In genomic region chr15:30953731-30954378, GRCh38 we compare ENCODE assay signal across 8 cellular contexts. TPM values are rescaled to one million over a fixed set of nuclear protein-coding genes. Genes with fewer than 3 reads are reported as not detected.
DNase-seq lines count a peak whose midpoint lies in the region; ATAC-seq and TF ChIP-seq lines count a peak whose summit lies in the region.

No MANE protein-coding gene starts in this region.

- peaks cover 7% of the 10 kb centered on the region; the same call in 1 of the 2 replicates for H3K4me1 ChIP-seq in PC-9 (replicated peaks; ENCODE audit: insufficient read depth)

- no peaks in the 10 kb centered on the region for H3K36me3 ChIP-seq in PC-9 (ENCODE audit: low read depth)

- no peak for TF ChIP-seq CTCF in PC-9 (conservative IDR thresholded peaks at IDR 0.05)

- ATAC-seq in GM19035 (IDR thresholded peaks at IDR 0.05; ENCODE audit: unreplicated experiment) (no peak), GM21576 (IDR thresholded peaks at IDR 0.05; ENCODE audit: unreplicated experiment) (no peak)

- DNase-seq in GM04504 (ENCODE audit: low read depth): peak; percentile 85
- DNase-seq in PC-9: peak; percentile 45 to 51
- peak; percentile 74 for DNase-seq in epithelial cell of prostate (ENCODE audit: low read depth, low spot score)
- peak; percentile 76 for DNase-seq in posterior vena cava (ENCODE audit: low spot score)
- no peak for DNase-seq in germinal center (ENCODE audit: low spot score)
- no peak for DNase-seq in OCI-M2 (lab: John Stamatoyannopoulos, UW; ENCODE audit: unreplicated experiment)

- no peak overlapping the region for H2AFZ ChIP-seq in PC-9

- H3K9me3 ChIP-seq in PC-9 (ENCODE audit: insufficient read depth, low read depth): no peaks in the 10 kb centered on the region

- H3K4me2 ChIP-seq in PC-9: no peak overlapping the region

- POLR2A ChIA-PET in PC-9 (lab: Charles Lee; ENCODE audit: unreplicated experiment): no interaction called here

- no peaks in the 10 kb centered on the region for H3K9me2 ChIP-seq in PC-9 (ENCODE audit: insufficient read depth)

- H3K4me3 ChIP-seq in PC-9: no peak overlapping the region

- no peaks in the 10 kb centered on the region for H3K27me3 ChIP-seq in PC-9 (ENCODE audit: insufficient read depth, low read depth)

- H3K27ac ChIP-seq in PC-9 (no peak overlapping the region), epithelial cell of prostate (peak overlapping the region; percentile 64)

- intact Hi-C loops in PC-9 (cut with micrococcal nuclease; ENCODE audit: unreplicated experiment) (no loop called here), posterior vena cava (cut with DNase I) (no loop called here)

- CTCF ChIA-PET in PC-9 (lab: Charles Lee): no interaction called here

- no TSS peak for BruUV-seq in PC-9 (replicated peaks; lab: Mats Ljungman, UMichigan)

- H4K20me1 ChIP-seq in PC-9 (ENCODE audit: insufficient read depth): no peaks in the 10 kb centered on the region

- H3F3A ChIP-seq in PC-9 (ENCODE audit: insufficient read depth, low read depth): no peaks in the 10 kb centered on the region

- no peaks in the 10 kb centered on the region for H3K79me2 ChIP-seq in PC-9 (ENCODE audit: low read depth)

RNA-seq across cellular contexts. Expression of gene MTMR10, which starts 37.6 kb away (rescaled TPM):
- total RNA-seq in PC-9 (2021): 4.4 and 6.2 TPM in 2 replicates
- total RNA-seq in posterior vena cava: 10 to 100 TPM; 11.1 to 23.2 TPM

RNA-seq across cellular contexts. Expression of gene FAN1, which starts 50.1 kb away (rescaled TPM):
- total RNA-seq in PC-9 (2021) (9.3 and 10.2 TPM in 2 replicates), posterior vena cava (10 to 100 TPM in 1 of 2 donors, 1 to 10 TPM in 1; 4.0 to 13.8 TPM)

Comparison
In these comparisons a context has a peak if more than half of its experiments do, and no peak if none do; other contexts are left out.
1. DNase-seq: peak in GM04504 (single experiment), PC-9 (2 of 2), epithelial cell of prostate (single experiment) and posterior vena cava (single experiment); none in germinal center (single experiment) and OCI-M2 (single experiment).